17 cellular contexts compared by ENCODE assay signal in the genomic region with DNA sequence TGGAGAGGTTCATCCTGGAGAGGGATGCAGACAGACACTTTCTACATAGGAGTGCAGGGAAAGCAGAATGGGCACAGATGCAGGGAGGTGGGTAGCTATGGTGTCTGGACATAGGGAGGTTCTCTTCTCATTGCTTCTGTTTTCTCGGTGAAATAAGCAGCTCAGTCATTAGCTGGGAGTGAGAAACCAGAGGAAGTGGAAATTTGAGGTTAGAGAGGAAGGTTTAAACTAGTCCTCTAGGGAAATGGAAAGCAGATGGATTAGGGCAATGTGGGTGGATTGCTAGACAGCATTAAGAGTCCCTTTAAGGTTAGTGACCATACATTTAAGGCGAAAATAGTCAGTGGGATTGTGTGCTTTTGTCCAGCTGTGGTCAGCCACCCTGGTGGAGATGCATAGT. TPM values are rescaled to one million over a fixed set of nuclear protein-coding genes. Genes with fewer than 3 reads are reported as not detected.
A peak's percentile ranks its signal among the peaks of the same experiment; 100 is the strongest.
DNase-seq lines count a peak whose midpoint lies in the region; ATAC-seq and TF ChIP-seq lines count a peak whose summit lies in the region.
"Had no signal": no experiment of that assay in that cellular context is flagged by ENCODE, and none has a peak within 500 bp of the region (broad histone marks: within the 10 kb centered on the region; RNA-seq: fewer than 3 reads in every experiment).

No MANE protein-coding gene starts in this region.

- no peak for DNase-seq in CD8-positive, alpha-beta memory T cell
- peak; percentile 49 for DNase-seq in Jurkat, Clone E6-1 (ENCODE audit: low read depth, low spot score)
- DNase-seq in T-helper 17 cell (no peak), memory B cell (ENCODE audit: low spot score in 2 of 2) (no peak), foreskin fibroblast (no peak), neuronal stem cell (ENCODE audit: low spot score) (no peak)
- DNase-seq: EL; HCEC 1CT; NCI-H1417; NCI-H2227 treated with DMSO at 0.1 percent for 48 hours; pancreas; stimulated activated naive CD4-positive, alpha-beta T cell treated with Interleukin-2 at 50 U/mL for 16 hours; uterus had no signal

- H2AK5ac ChIP-seq in neuronal stem cell (ENCODE audit: low read depth, low read length) = no peak overlapping the region

- H3K36me3 ChIP-seq in CD8-positive, alpha-beta memory T cell (ENCODE audit: insufficient read depth, low read length) = no peaks in the 10 kb centered on the region
- H3K36me3 ChIP-seq in neuronal stem cell (replicated peaks in 1 of 2; ENCODE audit: control insufficient read depth in 2 of 2, insufficient read depth in 2 of 2, low read length in 2 of 2) = peaks cover 2 to 9% of the 10 kb centered on the region in 2 donors
- H3K36me3 ChIP-seq: pancreas, uterus had no signal

- H3K36me3 Mint-ChIP-seq in CD8-positive, alpha-beta memory T cell = no peaks in the 10 kb centered on the region
- H3K36me3 Mint-ChIP-seq in T-helper 17 cell (ENCODE audit: low read depth) (no peaks in the 10 kb centered on the region), memory B cell (peaks cover 5% of the 10 kb centered on the region)

- no peak for TF ChIP-seq CTCF in foreskin fibroblast (IDR thresholded peaks at IDR 0.05; ENCODE audit: low read depth, low read length)

- H3K4me1 ChIP-seq in CD8-positive, alpha-beta memory T cell (ENCODE audit: insufficient read depth, low read length) = peaks cover 18% of the 10 kb centered on the region
- peaks cover 0 to 5% of the 10 kb centered on the region in 2 donors for H3K4me1 ChIP-seq in neuronal stem cell (ENCODE audit: control insufficient read depth in 2 of 2, insufficient read depth in 1 of 2, low read depth in 1 of 2, low read length in 2 of 2)

- H3K9me3 ChIP-seq in CD8-positive, alpha-beta memory T cell (ENCODE audit: low read length) = no peaks in the 10 kb centered on the region
- no peaks in the 10 kb centered on the region for H3K9me3 ChIP-seq in T-helper 17 cell (ENCODE audit: control insufficient read depth, low read length, poor library complexity, severe bottlenecking)
- no peaks in the 10 kb centered on the region for H3K9me3 ChIP-seq in neuronal stem cell (replicated peaks in 1 of 2; ENCODE audit: control insufficient read depth in 2 of 2, insufficient read depth in 1 of 2, low read depth in 1 of 2, low read length in 2 of 2)
- H3K9me3 ChIP-seq: pancreas, uterus had no signal

- H2BK120ac ChIP-seq in neuronal stem cell (ENCODE audit: low read depth, low read length) = no peak overlapping the region

- no peak overlapping the region for H2BK15ac ChIP-seq in neuronal stem cell (ENCODE audit: low read length)

- no peaks in the 10 kb centered on the region for H3K9me3 Mint-ChIP-seq in CD8-positive, alpha-beta memory T cell
- no peaks in the 10 kb centered on the region for H3K9me3 Mint-ChIP-seq in memory B cell

- H4K8ac ChIP-seq in neuronal stem cell (ENCODE audit: low read depth, low read length) = no peak overlapping the region

- ATAC-seq in T-helper 17 cell = no peak
- ATAC-seq in memory B cell (ENCODE audit: low read depth) = no peak
- ATAC-seq in esophagus mucosa = no peak
- ATAC-seq: HepG2 had no signal

- no peak overlapping the region for H3K23ac ChIP-seq in neuronal stem cell (ENCODE audit: low read depth, low read length, poor library complexity)

- no peak overlapping the region for H2AFZ ChIP-seq in neuronal stem cell (ENCODE audit: low read length)

- no peak overlapping the region for H3K9ac ChIP-seq in neuronal stem cell (ENCODE audit: low read depth, low read length, poor library complexity)

- no peaks in the 10 kb centered on the region for H3K27me3 ChIP-seq in CD8-positive, alpha-beta memory T cell (ENCODE audit: insufficient read depth, low read length, poor library complexity, severe bottlenecking)
- H3K27me3 ChIP-seq in neuronal stem cell (ENCODE audit: control insufficient read depth in 3 of 3, insufficient read depth in 3 of 3, low read depth in 1 of 3, low read length in 3 of 3) = no peaks in the 10 kb centered on the region
- H3K27me3 ChIP-seq: pancreas, uterus had no signal

- no peak overlapping the region for H4K91ac ChIP-seq in neuronal stem cell (ENCODE audit: low read depth, low read length, poor library complexity)

- no peak overlapping the region for H3K14ac ChIP-seq in neuronal stem cell (ENCODE audit: low read length)

- no peak overlapping the region for H3K4ac ChIP-seq in neuronal stem cell (ENCODE audit: low read length)

- no peaks in the 10 kb centered on the region for H3K27me3 Mint-ChIP-seq in CD8-positive, alpha-beta memory T cell
- no peaks in the 10 kb centered on the region for H3K27me3 Mint-ChIP-seq in T-helper 17 cell
- no peaks in the 10 kb centered on the region for H3K27me3 Mint-ChIP-seq in memory B cell

- H3K4me2 ChIP-seq in neuronal stem cell (ENCODE audit: insufficient read depth, low read length, poor library complexity, severe bottlenecking) = no peak overlapping the region

- no peak overlapping the region for H3K27ac Mint-ChIP-seq in CD8-positive, alpha-beta memory T cell
- H3K27ac Mint-ChIP-seq in T-helper 17 cell (peak overlapping the region; percentile 62), memory B cell (peak overlapping the region; percentile 4)

- no peak overlapping the region for H3K18ac ChIP-seq in neuronal stem cell (ENCODE audit: low read length)

- H2BK12ac ChIP-seq in neuronal stem cell (ENCODE audit: low read length) = no peak overlapping the region

- POLR2A ChIA-PET in CD8-positive, alpha-beta memory T cell (lab: Charles Lee) = no interaction called here

- peaks cover 14 to 20% (median 14%) of the 10 kb centered on the region in 3 donors for H3K4me1 Mint-ChIP-seq in CD8-positive, alpha-beta memory T cell
- H3K4me1 Mint-ChIP-seq in T-helper 17 cell (peaks cover 25% of the 10 kb centered on the region), memory B cell (peaks cover 27% of the 10 kb centered on the region)

- no peak overlapping the region for H3K4me3 Mint-ChIP-seq in CD8-positive, alpha-beta memory T cell
- H3K4me3 Mint-ChIP-seq in T-helper 17 cell (peak overlapping the region; percentile 31), memory B cell (no peak overlapping the region)

- H2BK5ac ChIP-seq in neuronal stem cell (ENCODE audit: low read length) = no peak overlapping the region

- H3K4me3 ChIP-seq in CD8-positive, alpha-beta memory T cell (ENCODE audit: low read length) = no peak overlapping the region
- H3K4me3 ChIP-seq in Jurkat, Clone E6-1 (ENCODE audit: low read length) = peak overlapping the region; percentile 45
- no peak overlapping the region for H3K4me3 ChIP-seq in foreskin fibroblast (ENCODE audit: low read depth in 1 of 2, low read length in 2 of 2)
- no peak overlapping the region for H3K4me3 ChIP-seq in neuronal stem cell (ENCODE audit: low read length in 2 of 2)
- H3K4me3 ChIP-seq: pancreas, skin epidermis, uterus had no signal

- CTCF ChIA-PET in CD8-positive, alpha-beta memory T cell (lab: Charles Lee) = interaction anchor here (1.4 kb wide), 1 partner anchor 8 kb away, joined by 4 read pairs; no protein-coding TSS in a partner anchor

- no CpG with 5 or more reads among the region's 2 CpGs for WGBS in neuronal stem cell (ENCODE audit: extremely low coverage in 2 of 2, insufficient read length in 2 of 2, insufficient replicate concordance in 1 of 2), 2 donors

- peak overlapping the region; percentile 65 for H3K27ac ChIP-seq in CD8-positive, alpha-beta memory T cell (ENCODE audit: low read depth, low read length)
- H3K27ac ChIP-seq in neuronal stem cell (replicated peaks; ENCODE audit: low read length) = no peak overlapping the region
- H3K27ac ChIP-seq: pancreas, skin epidermis, uterus, VCaP had no signal

- H3K79me1 ChIP-seq in neuronal stem cell (ENCODE audit: low read depth, low read length) = peaks cover 2% of the 10 kb centered on the region

RNA-seq across cellular contexts. Expression of a gene that starts 39.6 kb away (rescaled TPM):
- 10 to 100 TPM; 15.6 to 17.9 TPM for total RNA-seq in CD8-positive, alpha-beta memory T cell
- 8.2 TPM for polyA plus RNA-seq in CD8-positive, alpha-beta memory T cell
- 43.0 TPM for polyA plus RNA-seq in Jurkat, Clone E6-1 (2012; ENCODE audit: insufficient read depth, insufficient read length)
- total RNA-seq in T-helper 17 cell (1 to 10 TPM; 3.0 to 4.2 TPM), esophagus mucosa (97.5 TPM)
- 78.4 TPM for polyA plus RNA-seq in neuronal stem cell (2013, experiment 1 of 2)
- 81.9 TPM for polyA plus RNA-seq in neuronal stem cell (2013, experiment 2 of 2)

Comparison
In these comparisons a context has a peak if more than half of its experiments do, and no peak if none do; other contexts are left out.
1. H3K27ac Mint-ChIP-seq: peak in T-helper 17 cell (single experiment) and memory B cell (single experiment); none in CD8-positive, alpha-beta memory T cell (0 of 8).